Comparison of ENCODE assay signal across 8 cellular contexts in the genomic region with DNA sequence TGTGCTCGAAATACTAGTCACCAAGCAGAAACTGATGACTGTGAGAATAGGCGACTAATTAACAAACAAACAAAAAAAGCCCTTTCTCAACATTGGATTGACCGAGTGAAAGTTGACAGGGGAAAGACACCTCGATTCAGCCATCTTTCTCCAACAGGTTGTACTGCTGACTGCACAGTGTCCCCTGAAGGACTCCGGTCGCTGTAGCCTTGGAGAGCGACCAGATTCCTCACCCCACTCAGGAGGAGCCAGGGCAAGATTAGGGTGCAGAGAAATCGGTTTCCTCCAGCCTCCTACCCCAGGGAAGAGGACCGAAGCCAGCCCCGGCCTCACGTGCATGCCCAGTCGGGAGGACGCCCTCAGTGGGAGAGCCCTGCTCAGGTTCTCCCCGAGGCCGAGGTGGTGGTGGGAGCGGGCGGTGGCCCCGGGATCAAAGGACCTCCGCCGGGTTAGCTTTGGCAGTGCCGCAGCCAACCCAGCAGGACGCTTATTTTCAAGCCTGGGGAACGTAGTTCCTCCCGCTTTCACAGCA. TPM values are rescaled to one million over a fixed set of nuclear protein-coding genes. Genes with fewer than 3 reads are reported as not detected.
DNase-seq lines count a peak whose midpoint lies in the region; ATAC-seq and TF ChIP-seq lines count a peak whose summit lies in the region.

No MANE protein-coding gene starts in this region.

- peak overlapping the region; percentile 84 to 91 for H3K4me3 ChIP-seq in neuronal stem cell (ENCODE audit: low read length in 2 of 2)
- H3K4me3 ChIP-seq in uterus, result peak overlapping the region; percentile 59 to 74

- no peak overlapping the region for H4K8ac ChIP-seq in neuronal stem cell (ENCODE audit: low read depth, low read length)

- H3K27ac ChIP-seq in foreskin keratinocyte (peak overlapping the region; percentile 91), neuronal stem cell (replicated peaks; ENCODE audit: low read length) (peak overlapping the region; percentile 99), uterus (peak overlapping the region; percentile 91 to 94)

- H3K36me3 ChIP-seq in neuronal stem cell (replicated peaks in 1 of 2; ENCODE audit: control insufficient read depth in 2 of 2, insufficient read depth in 2 of 2, low read length in 2 of 2) (no peaks in the 10 kb centered on the region), uterus (no peaks in the 10 kb centered on the region)

- H2BK120ac ChIP-seq in neuronal stem cell (ENCODE audit: low read depth, low read length), result peak overlapping the region; percentile 24

- H2AK5ac ChIP-seq in neuronal stem cell (ENCODE audit: low read depth, low read length), result peak overlapping the region; percentile 3

- ATAC-seq in HG02763 (IDR thresholded peaks at IDR 0.05; ENCODE audit: unreplicated experiment) (peak; percentile 11), foreskin keratinocyte (peak; percentile 14)

- H3K9ac ChIP-seq in neuronal stem cell (ENCODE audit: low read depth, low read length, poor library complexity), result peak overlapping the region; percentile 91

- H2AFZ ChIP-seq in neuronal stem cell (ENCODE audit: low read length), result peak overlapping the region; percentile 97

- H3K36me3 Mint-ChIP-seq in activated T-helper 1 cell treated with anti-CD3 and anti-CD28 coated beads, Interleukin-12 subunit alpha, Interleukin-12 subunit beta, Interleukin-2, Interleukin-4 antibody, amounts not matched to agents 30 ng/mL and 10 ng/mL and 1 ng/mL, durations not matched to agents 14 hours and 24 hours and 36 hours (ENCODE audit: low read depth), result peaks cover 11% of the 10 kb centered on the region

- DNase-seq in activated CD4-positive, alpha-beta T cell treated with anti-CD3 and anti-CD28 coated beads for 1 hour, result peak; percentile 15
- no peak for DNase-seq in activated CD4-positive, alpha-beta T cell treated with anti-CD3 and anti-CD28 coated beads for 4 hours
- DNase-seq in NCI-H1092 treated with DMSO at 0.1 percent for 48 hours (lab: John Stamatoyannopoulos, UW), result peak; percentile 80
- DNase-seq in activated T-helper 1 cell treated with anti-CD3 and anti-CD28 coated beads, Interleukin-12 subunit alpha, Interleukin-12 subunit beta, Interleukin-2, Interleukin-4 antibody, amounts not matched to agents 30 ng/mL and 10 ng/mL and 1 ng/mL, durations not matched to agents 14 hours and 24 hours and 36 hours (ENCODE audit: low spot score), result no peak
- peak in 1 of 2 donors; percentile 7 for DNase-seq in foreskin keratinocyte
- DNase-seq in neuronal stem cell (ENCODE audit: low spot score), result no peak
- DNase-seq in uterus, result peak; percentile 38 to 54

- peak overlapping the region; percentile 97 for H3K27ac Mint-ChIP-seq in activated T-helper 1 cell treated with anti-CD3 and anti-CD28 coated beads, Interleukin-12 subunit alpha, Interleukin-12 subunit beta, Interleukin-2, Interleukin-4 antibody, amounts not matched to agents 30 ng/mL and 10 ng/mL and 1 ng/mL, durations not matched to agents 14 hours and 24 hours and 36 hours

- peak overlapping the region; percentile 21 for H3K23ac ChIP-seq in neuronal stem cell (ENCODE audit: low read depth, low read length, poor library complexity)

- no peak for TF ChIP-seq POLR2A in uterus (IDR thresholded peaks at IDR 0.05)

- H3K4me3 Mint-ChIP-seq in activated T-helper 1 cell treated with anti-CD3 and anti-CD28 coated beads, Interleukin-12 subunit alpha, Interleukin-12 subunit beta, Interleukin-2, Interleukin-4 antibody, amounts not matched to agents 30 ng/mL and 10 ng/mL and 1 ng/mL, durations not matched to agents 14 hours and 24 hours and 36 hours, result peak overlapping the region; percentile 96

- H2BK5ac ChIP-seq in neuronal stem cell (ENCODE audit: low read length), result peak overlapping the region; percentile 87

- no peaks in the 10 kb centered on the region for H3K79me1 ChIP-seq in neuronal stem cell (ENCODE audit: low read depth, low read length)

- H3K4ac ChIP-seq in neuronal stem cell (ENCODE audit: low read length), result no peak overlapping the region

- no peaks in the 10 kb centered on the region for H3K27me3 ChIP-seq in foreskin keratinocyte
- H3K27me3 ChIP-seq in neuronal stem cell (ENCODE audit: control insufficient read depth in 3 of 3, insufficient read depth in 3 of 3, low read depth in 1 of 3, low read length in 3 of 3), result no peaks in the 10 kb centered on the region
- H3K27me3 ChIP-seq in uterus, result no peaks in the 10 kb centered on the region

- no peaks in the 10 kb centered on the region for H3K9me3 Mint-ChIP-seq in activated T-helper 1 cell treated with anti-CD3 and anti-CD28 coated beads, Interleukin-12 subunit alpha, Interleukin-12 subunit beta, Interleukin-2, Interleukin-4 antibody, amounts not matched to agents 30 ng/mL and 10 ng/mL and 1 ng/mL, durations not matched to agents 14 hours and 24 hours and 36 hours

- H3K4me1 ChIP-seq in foreskin keratinocyte, result peaks cover 5% of the 10 kb centered on the region
- H3K4me1 ChIP-seq in neuronal stem cell (ENCODE audit: control insufficient read depth in 2 of 2, insufficient read depth in 1 of 2, low read depth in 1 of 2, low read length in 2 of 2), result peaks cover 3 to 4% of the 10 kb centered on the region in 2 donors
- no peaks in the 10 kb centered on the region for H3K4me1 ChIP-seq in uterus

- no peak overlapping the region for H2BK15ac ChIP-seq in neuronal stem cell (ENCODE audit: low read length)

- WGBS in neuronal stem cell (ENCODE audit: extremely low coverage in 2 of 2, insufficient read length in 2 of 2, insufficient replicate concordance in 1 of 2), 2 donors, result no CpG with 5 or more reads among the region's 24 CpGs

- no peak overlapping the region for H4K91ac ChIP-seq in neuronal stem cell (ENCODE audit: low read depth, low read length, poor library complexity)

- H2BK12ac ChIP-seq in neuronal stem cell (ENCODE audit: low read length), result no peak overlapping the region

- peaks cover 49% of the 10 kb centered on the region for H3K4me1 Mint-ChIP-seq in activated T-helper 1 cell treated with anti-CD3 and anti-CD28 coated beads, Interleukin-12 subunit alpha, Interleukin-12 subunit beta, Interleukin-2, Interleukin-4 antibody, amounts not matched to agents 30 ng/mL and 10 ng/mL and 1 ng/mL, durations not matched to agents 14 hours and 24 hours and 36 hours (ENCODE audit: low read depth)

- peak overlapping the region; percentile 91 for H3K4me2 ChIP-seq in neuronal stem cell (ENCODE audit: insufficient read depth, low read length, poor library complexity, severe bottlenecking)

- no peaks in the 10 kb centered on the region for H3K9me3 ChIP-seq in neuronal stem cell (replicated peaks in 1 of 2; ENCODE audit: control insufficient read depth in 2 of 2, insufficient read depth in 1 of 2, low read depth in 1 of 2, low read length in 2 of 2)
- H3K9me3 ChIP-seq in uterus, result no peaks in the 10 kb centered on the region

- TF ChIP-seq CTCF in foreskin keratinocyte (conservative IDR thresholded peaks at IDR 0.05) (no peak), uterus (IDR thresholded peaks at IDR 0.05) (no peak)

- H3K14ac ChIP-seq in neuronal stem cell (ENCODE audit: low read length), result no peak overlapping the region

- intact Hi-C loops in activated T-helper 1 cell treated with anti-CD3 and anti-CD28 coated beads, Interleukin-12 subunit alpha, Interleukin-12 subunit beta, Interleukin-2, Interleukin-4 antibody, amounts not matched to agents 30 ng/mL and 10 ng/mL and 1 ng/mL, durations not matched to agents 14 hours and 24 hours and 36 hours (cut with micrococcal nuclease), result loop anchor here (1.0 to 10.0 kb wide), 12 partner anchors 117 to 1835 kb away; a partner anchor contains a TSS
- intact Hi-C loops in uterus (cut with DNase I; ENCODE audit: low total_unique reads), result no loop called here

- peak overlapping the region; percentile 92 for H3K18ac ChIP-seq in neuronal stem cell (ENCODE audit: low read length)

- H3K27me3 Mint-ChIP-seq in activated T-helper 1 cell treated with anti-CD3 and anti-CD28 coated beads, Interleukin-12 subunit alpha, Interleukin-12 subunit beta, Interleukin-2, Interleukin-4 antibody, amounts not matched to agents 30 ng/mL and 10 ng/mL and 1 ng/mL, durations not matched to agents 14 hours and 24 hours and 36 hours (ENCODE audit: insufficient read depth), result no peaks in the 10 kb centered on the region

RNA-seq across cellular contexts. Expression of a gene that starts 1.1 kb away (rescaled TPM):
- 53.0 and 56.3 TPM in 2 replicates for total RNA-seq in activated T-helper 1 cell treated with anti-CD3 and anti-CD28 coated beads, Interleukin-12 subunit alpha, Interleukin-12 subunit beta, Interleukin-2, Interleukin-4 antibody, amounts not matched to agents 30 ng/mL and 10 ng/mL and 1 ng/mL, durations not matched to agents 14 hours and 24 hours and 36 hours
- 79.5 and 81.6 TPM in 2 replicates for total RNA-seq in foreskin keratinocyte
- polyA plus RNA-seq in foreskin keratinocyte, result 29.5 and 35.4 TPM in 2 replicates
- polyA plus RNA-seq in neuronal stem cell (2013, experiment 1 of 2), result 18.5 TPM
- 17.8 TPM for polyA plus RNA-seq in neuronal stem cell (2013, experiment 2 of 2)
- total RNA-seq in uterus, result 10 to 100 TPM; 13.5 to 53.5 (median 42.0) TPM

Comparison
In these comparisons a context has a peak if more than half of its experiments do, and no peak if none do; other contexts are left out.
1. DNase-seq: peak in activated CD4-positive, alpha-beta T cell treated with anti-CD3 and anti-CD28 coated beads for 1 hour (single experiment), NCI-H1092 treated with DMSO at 0.1 percent for 48 hours (single experiment) and uterus (2 of 2); none in activated CD4-positive, alpha-beta T cell treated with anti-CD3 and anti-CD28 coated beads for 4 hours (0 of 2), activated T-helper 1 cell treated with anti-CD3 and anti-CD28 coated beads, Interleukin-12 subunit alpha, Interleukin-12 subunit beta, Interleukin-2, Interleukin-4 antibody, amounts not matched to agents 30 ng/mL and 10 ng/mL and 1 ng/mL, durations not matched to agents 14 hours and 24 hours and 36 hours (single experiment) and neuronal stem cell (single experiment).
2. Peak in every context shown above with its lines, with median percentiles within 50 percentile points of each other: H3K27ac ChIP-seq.